In genomic region chr10:100713049-100713858, GRCh38 we compare ENCODE assay signal across 1 cellular context.
TF ChIP-seq lines count a peak whose summit lies in the region.

No MANE protein-coding gene starts in this region.

TF ChIP-seq in SK-N-SH, 30 proteins besides CTCF, POLR2A, EP300 and RAD21 (continued from another document):
- TF ChIP-seq, protein P1, sequence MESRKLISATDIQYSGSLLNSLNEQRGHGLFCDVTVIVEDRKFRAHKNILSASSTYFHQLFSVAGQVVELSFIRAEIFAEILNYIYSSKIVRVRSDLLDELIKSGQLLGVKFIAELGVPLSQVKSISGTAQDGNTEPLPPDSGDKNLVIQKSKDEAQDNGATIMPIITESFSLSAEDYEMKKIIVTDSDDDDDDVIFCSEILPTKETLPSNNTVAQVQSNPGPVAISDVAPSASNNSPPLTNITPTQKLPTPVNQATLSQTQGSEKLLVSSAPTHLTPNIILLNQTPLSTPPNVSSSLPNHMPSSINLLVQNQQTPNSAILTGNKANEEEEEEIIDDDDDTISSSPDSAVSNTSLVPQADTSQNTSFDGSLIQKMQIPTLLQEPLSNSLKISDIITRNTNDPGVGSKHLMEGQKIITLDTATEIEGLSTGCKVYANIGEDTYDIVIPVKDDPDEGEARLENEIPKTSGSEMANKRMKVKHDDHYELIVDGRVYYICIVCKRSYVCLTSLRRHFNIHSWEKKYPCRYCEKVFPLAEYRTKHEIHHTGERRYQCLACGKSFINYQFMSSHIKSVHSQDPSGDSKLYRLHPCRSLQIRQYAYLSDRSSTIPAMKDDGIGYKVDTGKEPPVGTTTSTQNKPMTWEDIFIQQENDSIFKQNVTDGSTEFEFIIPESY (IDR thresholded peaks at IDR 0.05; ENCODE audit: borderline replicate concordance, low read depth), result no peak
- TF ChIP-seq TEAD4 (IDR thresholded peaks at IDR 0.05; ENCODE audit: borderline replicate concordance, insufficient read depth), result no peak
- TF ChIP-seq, protein P2, sequence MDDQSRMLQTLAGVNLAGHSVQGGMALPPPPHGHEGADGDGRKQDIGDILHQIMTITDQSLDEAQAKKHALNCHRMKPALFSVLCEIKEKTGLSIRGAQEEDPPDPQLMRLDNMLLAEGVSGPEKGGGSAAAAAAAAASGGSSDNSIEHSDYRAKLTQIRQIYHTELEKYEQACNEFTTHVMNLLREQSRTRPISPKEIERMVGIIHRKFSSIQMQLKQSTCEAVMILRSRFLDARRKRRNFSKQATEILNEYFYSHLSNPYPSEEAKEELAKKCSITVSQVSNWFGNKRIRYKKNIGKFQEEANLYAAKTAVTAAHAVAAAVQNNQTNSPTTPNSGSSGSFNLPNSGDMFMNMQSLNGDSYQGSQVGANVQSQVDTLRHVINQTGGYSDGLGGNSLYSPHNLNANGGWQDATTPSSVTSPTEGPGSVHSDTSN (IDR thresholded peaks at IDR 0.05), result no peak
- no peak for TF ChIP-seq NRF1 (IDR thresholded peaks at IDR 0.05; ENCODE audit: low read depth, low read length)
- TF ChIP-seq FOXJ3 (CRISPR knock-in tag; IDR thresholded peaks at IDR 0.05), result no peak
- TF ChIP-seq, protein P3, sequence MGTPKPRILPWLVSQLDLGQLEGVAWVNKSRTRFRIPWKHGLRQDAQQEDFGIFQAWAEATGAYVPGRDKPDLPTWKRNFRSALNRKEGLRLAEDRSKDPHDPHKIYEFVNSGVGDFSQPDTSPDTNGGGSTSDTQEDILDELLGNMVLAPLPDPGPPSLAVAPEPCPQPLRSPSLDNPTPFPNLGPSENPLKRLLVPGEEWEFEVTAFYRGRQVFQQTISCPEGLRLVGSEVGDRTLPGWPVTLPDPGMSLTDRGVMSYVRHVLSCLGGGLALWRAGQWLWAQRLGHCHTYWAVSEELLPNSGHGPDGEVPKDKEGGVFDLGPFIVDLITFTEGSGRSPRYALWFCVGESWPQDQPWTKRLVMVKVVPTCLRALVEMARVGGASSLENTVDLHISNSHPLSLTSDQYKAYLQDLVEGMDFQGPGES (IDR thresholded peaks at IDR 0.05; ENCODE audit: low read depth, low read length), result no peak
- no peak for TF ChIP-seq MEF2A (IDR thresholded peaks at IDR 0.05; ENCODE audit: borderline replicate concordance, low read depth)
- TF ChIP-seq SIN3A (IDR thresholded peaks at IDR 0.05; ENCODE audit: borderline replicate concordance, low read depth, low read length), result no peak
- peak; percentile 66; the same call in 1 of the 2 replicates for TF ChIP-seq MXI1 (IDR thresholded peaks at IDR 0.05; ENCODE audit: low read depth, low read length)
- TF ChIP-seq GABPA (IDR thresholded peaks at IDR 0.05; ENCODE audit: low read depth), result no peak
- TF ChIP-seq REST (IDR thresholded peaks at IDR 0.05; ENCODE audit: low read depth, low read length), result no peak
- no peak for TF ChIP-seq SMC3 (IDR thresholded peaks at IDR 0.05; ENCODE audit: low read depth, low read length)
- no peak for TF ChIP-seq NFIC (IDR thresholded peaks at IDR 0.05; ENCODE audit: borderline replicate concordance)
- no peak for TF ChIP-seq TAF1 (IDR thresholded peaks at IDR 0.05; ENCODE audit: borderline replicate concordance, low read depth, low read length)
- no peak for TF ChIP-seq YY1 (IDR thresholded peaks at IDR 0.05; ENCODE audit: low read depth)
- no peak for TF ChIP-seq JUND (IDR thresholded peaks at IDR 0.05)
- TF ChIP-seq ELF1 (IDR thresholded peaks at IDR 0.05), result no peak
- TF ChIP-seq FOXM1 (IDR thresholded peaks at IDR 0.05; ENCODE audit: low read depth), result no peak
- no peak for TF ChIP-seq RXRA (IDR thresholded peaks at IDR 0.05; ENCODE audit: borderline replicate concordance, low read depth)
